In the genomic region with DNA sequence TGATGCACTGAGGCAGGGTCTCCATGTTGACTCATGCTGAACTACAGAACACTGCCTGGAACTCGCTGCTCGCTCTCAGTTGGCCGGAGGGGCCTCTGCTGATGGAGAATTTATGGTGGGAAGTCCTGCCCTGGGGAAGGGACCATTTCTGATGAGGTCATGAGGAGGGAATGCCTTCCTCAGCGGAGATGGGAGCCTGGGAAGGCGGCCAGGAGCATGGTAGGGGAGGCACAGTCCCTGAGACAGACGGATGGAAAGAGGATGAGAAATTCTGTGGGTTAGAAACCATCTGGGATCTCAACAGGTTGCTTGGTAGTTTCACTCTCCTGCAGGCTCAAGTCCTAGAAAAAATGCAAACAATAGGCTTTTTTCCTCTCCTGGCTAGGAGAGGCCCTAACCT, we compare ENCODE assay signal across 1 cellular context.
TF ChIP-seq lines count a peak whose summit lies in the region.

No MANE protein-coding gene starts in this region.

TF ChIP-seq in SK-N-SH, 30 proteins besides CTCF, POLR2A, EP300 and RAD21 (continued from another document):
- TF ChIP-seq MAX (IDR thresholded peaks at IDR 0.05; ENCODE audit: low read depth) = peak; percentile 81; the same call in 1 of the 2 replicates
- TF ChIP-seq POLR2AphosphoS5 (IDR thresholded peaks at IDR 0.05; ENCODE audit: low read depth, low read length) = peak; percentile 54; the same call in 1 of the 2 replicates
- TF ChIP-seq ZBTB33 (IDR thresholded peaks at IDR 0.05; ENCODE audit: borderline replicate concordance, low read depth) = 0 out of 2 replicates have a peak, but pooled peaks have one; percentile 3
- TF ChIP-seq JUND (IDR thresholded peaks at IDR 0.05) = peak; percentile 85
- TF ChIP-seq ELF1 (IDR thresholded peaks at IDR 0.05) = no peak
- TF ChIP-seq NFIC (IDR thresholded peaks at IDR 0.05; ENCODE audit: borderline replicate concordance) = peak; percentile 92
- no peak for TF ChIP-seq EZH2phosphoT487 (IDR thresholded peaks at IDR 0.05; ENCODE audit: borderline replicate concordance, low read depth)
- peak; percentile 21; the same call in 1 of the 2 replicates for TF ChIP-seq TAF1 (IDR thresholded peaks at IDR 0.05; ENCODE audit: borderline replicate concordance, low read depth, low read length)
- TF ChIP-seq FOSL2 (IDR thresholded peaks at IDR 0.05; ENCODE audit: borderline replicate concordance, low read depth) = peak; percentile 61; the same call in 1 of the 2 replicates
- TF ChIP-seq RXRA (IDR thresholded peaks at IDR 0.05; ENCODE audit: borderline replicate concordance, low read depth) = peak; percentile 63; the same call in 1 of the 2 replicates
